Comparison of ENCODE assay signal across 20 cellular contexts in the genomic region with DNA sequence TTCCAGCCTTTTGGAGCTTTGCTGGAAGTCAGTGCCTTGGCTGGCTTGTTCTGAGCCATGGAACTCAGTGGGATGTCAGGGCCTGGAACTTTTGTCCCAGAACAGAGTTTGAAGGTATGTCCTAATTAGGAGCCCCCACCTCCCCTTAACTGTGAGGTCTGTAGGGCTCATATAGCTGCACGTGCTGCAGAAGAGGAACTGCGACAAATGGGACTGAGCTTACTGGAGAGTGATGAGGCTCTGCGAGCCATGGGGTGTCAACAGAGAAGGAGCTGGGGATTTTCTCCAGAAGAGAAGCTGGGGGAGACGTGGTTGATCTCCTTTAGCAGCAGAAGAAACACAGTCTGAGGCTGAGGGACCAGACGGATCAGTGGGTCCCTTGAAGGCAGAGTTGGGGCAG.
"Had no signal": no experiment of that assay in that cellular context is flagged by ENCODE, and none has a peak within 500 bp of the region (broad histone marks: within the 10 kb centered on the region; RNA-seq: fewer than 3 reads in every experiment).

No MANE protein-coding gene starts in this region.

- H3K36me3 Mint-ChIP-seq: activated CD4-positive, alpha-beta memory T cell treated with anti-CD3 and anti-CD28 coated beads for 36 hours; activated naive CD4-positive, alpha-beta T cell treated with anti-CD3 and anti-CD28 coated beads, Interleukin-2, amount 10 ng/mL, durations not matched to agents 7 days and 5 days had no signal

- H3K27me3 Mint-ChIP-seq: activated CD4-positive, alpha-beta memory T cell treated with anti-CD3 and anti-CD28 coated beads for 36 hours; activated naive CD8-positive, alpha-beta T cell treated with anti-CD3 and anti-CD28 coated beads, Interleukin-2, amount 50 U/mL, for 24 hours had no signal

- H3K9me3 Mint-ChIP-seq: activated CD4-positive, alpha-beta memory T cell treated with anti-CD3 and anti-CD28 coated beads for 36 hours; activated naive CD4-positive, alpha-beta T cell treated with anti-CD3 and anti-CD28 coated beads, Interleukin-2, amount 10 ng/mL, durations not matched to agents 7 days and 5 days; activated naive CD8-positive, alpha-beta T cell treated with anti-CD3 and anti-CD28 coated beads, Interleukin-2, amount 50 U/mL, for 24 hours; activated T-cell treated with anti-CD3 and anti-CD28 coated beads, Interleukin-2, amount 50 U/mL, for 72 hours; T-helper 1 cell treated with Interleukin-12 subunit alpha and Interleukin-12 subunit beta and Interleukin-4 antibody, amounts not matched to agents 30 μg/mL and 1 μg/mL, for 36 hours had no signal

- DNase-seq: activated CD4-positive, alpha-beta memory T cell treated with anti-CD3 and anti-CD28 coated beads for 36 hours; activated CD4-positive, alpha-beta T cell treated with anti-CD3 and anti-CD28 coated beads for 48 hours; activated effector memory CD4-positive, alpha-beta T cell treated with anti-CD3 and anti-CD28 coated beads, Interleukin-2, amount 50 U/mL, for 16 hours; activated naive CD4-positive, alpha-beta T cell treated with anti-CD3 and anti-CD28 coated beads, Interleukin-2, amount 10 ng/mL, durations not matched to agents 7 days and 5 days; activated naive CD8-positive, alpha-beta T cell treated with anti-CD3 and anti-CD28 coated beads, Interleukin-2, amount 50 U/mL, for 24 hours; activated T-cell treated with anti-CD3 and anti-CD28 coated beads, Interleukin-2, amount 50 U/mL, for 72 hours; anterior cingulate cortex; body of pancreas; dermis blood vessel endothelial cell; effector CD8-positive, alpha-beta T cell; erythroblast; foreskin fibroblast; kidney; mesendoderm; mucosa of descending colon; posterior cingulate gyrus; stimulated activated CD4-positive, alpha-beta T cell treated with anti-CD3 and anti-CD28 coated beads, Interleukin-4, amount 100 ng/mL, for 1 hour; stomach had no signal

- H3K4me3 Mint-ChIP-seq: activated CD4-positive, alpha-beta memory T cell treated with anti-CD3 and anti-CD28 coated beads for 36 hours; activated naive CD4-positive, alpha-beta T cell treated with anti-CD3 and anti-CD28 coated beads, Interleukin-2, amount 10 ng/mL, durations not matched to agents 7 days and 5 days; activated naive CD8-positive, alpha-beta T cell treated with anti-CD3 and anti-CD28 coated beads, Interleukin-2, amount 50 U/mL, for 24 hours; activated T-cell treated with anti-CD3 and anti-CD28 coated beads, Interleukin-2, amount 50 U/mL, for 72 hours; T-helper 1 cell treated with Interleukin-12 subunit alpha and Interleukin-12 subunit beta and Interleukin-4 antibody, amounts not matched to agents 30 μg/mL and 1 μg/mL, for 36 hours had no signal

- H3K27ac Mint-ChIP-seq: activated CD4-positive, alpha-beta memory T cell treated with anti-CD3 and anti-CD28 coated beads for 36 hours; activated naive CD8-positive, alpha-beta T cell treated with anti-CD3 and anti-CD28 coated beads, Interleukin-2, amount 50 U/mL, for 24 hours; activated T-cell treated with anti-CD3 and anti-CD28 coated beads, Interleukin-2, amount 50 U/mL, for 72 hours; T-helper 1 cell treated with Interleukin-12 subunit alpha and Interleukin-12 subunit beta and Interleukin-4 antibody, amounts not matched to agents 30 μg/mL and 1 μg/mL, for 36 hours had no signal

- ATAC-seq: activated naive CD8-positive, alpha-beta T cell treated with anti-CD3 and anti-CD28 coated beads, Interleukin-2, amount 50 U/mL, for 24 hours; activated T-cell treated with anti-CD3 and anti-CD28 coated beads, Interleukin-2, amount 50 U/mL, for 72 hours; body of pancreas; mucosa of descending colon; sciatic nerve had no signal
